8 cellular contexts compared by ENCODE assay signal in genomic region chr21:33542640-33543504, GRCh38. TPM values are rescaled to one million over a fixed set of nuclear protein-coding genes. Genes with fewer than 3 reads are reported as not detected.
DNase-seq lines count a peak whose midpoint lies in the region; ATAC-seq and TF ChIP-seq lines count a peak whose summit lies in the region.

A gene with protein sequence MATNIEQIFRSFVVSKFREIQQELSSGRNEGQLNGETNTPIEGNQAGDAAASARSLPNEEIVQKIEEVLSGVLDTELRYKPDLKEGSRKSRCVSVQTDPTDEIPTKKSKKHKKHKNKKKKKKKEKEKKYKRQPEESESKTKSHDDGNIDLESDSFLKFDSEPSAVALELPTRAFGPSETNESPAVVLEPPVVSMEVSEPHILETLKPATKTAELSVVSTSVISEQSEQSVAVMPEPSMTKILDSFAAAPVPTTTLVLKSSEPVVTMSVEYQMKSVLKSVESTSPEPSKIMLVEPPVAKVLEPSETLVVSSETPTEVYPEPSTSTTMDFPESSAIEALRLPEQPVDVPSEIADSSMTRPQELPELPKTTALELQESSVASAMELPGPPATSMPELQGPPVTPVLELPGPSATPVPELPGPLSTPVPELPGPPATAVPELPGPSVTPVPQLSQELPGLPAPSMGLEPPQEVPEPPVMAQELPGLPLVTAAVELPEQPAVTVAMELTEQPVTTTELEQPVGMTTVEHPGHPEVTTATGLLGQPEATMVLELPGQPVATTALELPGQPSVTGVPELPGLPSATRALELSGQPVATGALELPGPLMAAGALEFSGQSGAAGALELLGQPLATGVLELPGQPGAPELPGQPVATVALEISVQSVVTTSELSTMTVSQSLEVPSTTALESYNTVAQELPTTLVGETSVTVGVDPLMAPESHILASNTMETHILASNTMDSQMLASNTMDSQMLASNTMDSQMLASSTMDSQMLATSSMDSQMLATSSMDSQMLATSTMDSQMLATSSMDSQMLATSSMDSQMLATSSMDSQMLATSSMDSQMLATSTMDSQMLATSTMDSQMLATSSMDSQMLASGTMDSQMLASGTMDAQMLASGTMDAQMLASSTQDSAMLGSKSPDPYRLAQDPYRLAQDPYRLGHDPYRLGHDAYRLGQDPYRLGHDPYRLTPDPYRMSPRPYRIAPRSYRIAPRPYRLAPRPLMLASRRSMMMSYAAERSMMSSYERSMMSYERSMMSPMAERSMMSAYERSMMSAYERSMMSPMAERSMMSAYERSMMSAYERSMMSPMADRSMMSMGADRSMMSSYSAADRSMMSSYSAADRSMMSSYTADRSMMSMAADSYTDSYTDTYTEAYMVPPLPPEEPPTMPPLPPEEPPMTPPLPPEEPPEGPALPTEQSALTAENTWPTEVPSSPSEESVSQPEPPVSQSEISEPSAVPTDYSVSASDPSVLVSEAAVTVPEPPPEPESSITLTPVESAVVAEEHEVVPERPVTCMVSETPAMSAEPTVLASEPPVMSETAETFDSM (N-terminal part only) (plus strand): TSS chr21:33543038. CDS start chr21:33543093, 55 bp downstream.

- TF ChIP-seq CTCF in GM20000 (IDR thresholded peaks at IDR 0.05; ENCODE audit: extremely low read depth, missing control alignments) (no peak), lung (IDR thresholded peaks at IDR 0.05; ENCODE audit: control extremely low read depth, extremely low read depth) (no peak)

- peak within 1 kb of the TSS; percentile 96 for H3K4me3 ChIP-seq in lung

- H3K27ac ChIP-seq in lung (ENCODE audit: low read depth in 1 of 2, low read length in 1 of 2), result peak within 1 kb of the TSS; percentile 97 to 99

- 0 to 1% methylated on average over 56 of the region's 57 CpGs for WGBS in lung, 2 donors

- ATAC-seq in lung (ENCODE audit: insufficient read depth, low FRiP score), result peak; percentile 95

- H3K27me3 ChIP-seq in lung (ENCODE audit: control insufficient read depth, insufficient read depth), result no peaks in the 10 kb centered on the region

- peak; percentile 99 for DNase-seq in CMK (ENCODE audit: low read depth)
- peak; percentile 96 for DNase-seq in GM20000 (ENCODE audit: low spot score)
- DNase-seq in HT-29 (ENCODE audit: low spot score), result peak; percentile 96
- peak; percentile 98 to 99 for DNase-seq in NOMO-1 (lab: John Stamatoyannopoulos, UW; ENCODE audit: unreplicated experiment in 2 of 2)
- DNase-seq in effector CD8-positive, alpha-beta T cell (lab: John Stamatoyannopoulos, UW), result peak; percentile 97
- peak; percentile 98 for DNase-seq in lung (ENCODE audit: low spot score)
- peak; percentile 84 to 96 (median 94) for DNase-seq in stimulated activated CD4-positive, alpha-beta T cell treated with anti-CD3 and anti-CD28 coated beads, TNF-alpha, amount 100 ng/mL, for 4 hours (ENCODE audit: low read depth in 3 of 3)

- peaks cover 0 to 5% of the 10 kb centered on the region in 2 donors for H3K4me1 ChIP-seq in lung (ENCODE audit: control insufficient read depth in 2 of 2, insufficient read depth in 2 of 2, low read length in 2 of 2)

- POLR2A ChIA-PET in activated CD8-positive, alpha-beta memory T cell treated with anti-CD3 and anti-CD28 coated beads for 36 hours (lab: Charles Lee), result interaction anchor here (0.5 to 3.7 kb wide), 8 partner anchors 9 to 504 kb away, joined by 3 to 18 read pairs (median 4); partner anchors contain the start of genes DONSON, IFNAR1 and TMEM50B

- peaks cover 0 to 3% of the 10 kb centered on the region in 2 donors for H3K36me3 ChIP-seq in lung (ENCODE audit: control insufficient read depth in 2 of 2, insufficient read depth in 2 of 2, low read length in 2 of 2)

- H3K9me3 ChIP-seq in lung (ENCODE audit: control insufficient read depth in 2 of 2, insufficient read depth in 1 of 2, low read length in 1 of 2), result no peaks in the 10 kb centered on the region

- CTCF ChIA-PET in activated CD8-positive, alpha-beta memory T cell treated with anti-CD3 and anti-CD28 coated beads for 36 hours (lab: Charles Lee), result interaction anchor here (0.6 to 3.3 kb wide), 4 partner anchors 15 to 771 kb away, joined by 3 to 7 read pairs (median 4); partner anchors contain the start of gene PAXBP1

RNA-seq across cellular contexts. Expression of the gene that starts here (rescaled TPM):
- 67.7 and 68.9 TPM in 2 replicates for total RNA-seq in HT-29 (2014; rRNA removed; shearing (Covaris generic))
- 100 to 1,000 TPM; 312 to 316 TPM for total RNA-seq in activated CD8-positive, alpha-beta memory T cell treated with anti-CD3 and anti-CD28 coated beads for 36 hours
- total RNA-seq in lung, result 100 to 1,000 TPM; 251 to 393 TPM
- polyA plus RNA-seq in lung, result 100 to 1,000 TPM; 100 to 133 TPM

Comparison
In these comparisons a context has a peak if more than half of its experiments do, and no peak if none do; other contexts are left out.
1. Peak in every context shown above with its lines: DNase-seq, ATAC-seq, H3K4me3 ChIP-seq and H3K27ac ChIP-seq.